ENCODE assay signal across 1 cellular context in genomic region chr9:134152488-134152887, GRCh38.
TF ChIP-seq lines count a peak whose summit lies in the region.

No MANE protein-coding gene starts in this region.

TF ChIP-seq in SK-N-SH, 30 proteins besides CTCF, POLR2A, EP300 and RAD21:
- TF ChIP-seq MAX (IDR thresholded peaks at IDR 0.05; ENCODE audit: low read depth), result no peak
- no peak for TF ChIP-seq NRF1 (IDR thresholded peaks at IDR 0.05; ENCODE audit: low read depth, low read length)
- no peak for TF ChIP-seq REST (IDR thresholded peaks at IDR 0.05; ENCODE audit: low read depth, low read length)
- TF ChIP-seq SMC3 (IDR thresholded peaks at IDR 0.05; ENCODE audit: low read depth, low read length), result no peak
- TF ChIP-seq RFX5 (IDR thresholded peaks at IDR 0.05; ENCODE audit: low read length), result no peak
